Comparison of ENCODE assay signal across 9 cellular contexts in the genomic region with DNA sequence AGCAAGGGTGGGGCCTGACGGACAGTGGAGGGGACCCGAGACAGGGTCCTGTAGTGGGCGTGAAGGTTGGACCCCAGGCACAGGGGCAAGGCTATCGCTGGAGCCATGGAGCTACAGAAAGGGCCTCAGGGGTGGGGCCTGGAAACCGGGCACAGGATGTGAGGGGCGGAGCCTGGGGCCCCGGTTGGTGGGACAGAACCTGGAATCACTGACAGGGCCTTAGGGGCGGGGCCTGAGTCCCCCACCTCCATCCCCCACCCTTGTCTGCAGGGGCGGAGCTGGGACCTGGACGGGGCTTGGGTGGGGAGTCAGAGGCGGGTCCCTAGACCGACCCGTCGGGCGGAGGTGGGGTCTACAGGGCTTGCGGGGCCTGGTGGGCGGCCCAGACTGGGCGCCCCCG. TPM values are rescaled to one million over a fixed set of nuclear protein-coding genes. Genes with fewer than 3 reads are reported as not detected.
DNase-seq lines count a peak whose midpoint lies in the region; ATAC-seq and TF ChIP-seq lines count a peak whose summit lies in the region.
"Had no signal": no experiment of that assay in that cellular context is flagged by ENCODE, and none has a peak within 500 bp of the region (broad histone marks: within the 10 kb centered on the region; RNA-seq: fewer than 3 reads in every experiment).

No MANE protein-coding gene starts in this region.

- H2BK5ac ChIP-seq in mesendoderm (ENCODE audit: low read length), result peak overlapping the region; percentile 45

- H3K18ac ChIP-seq in mesendoderm (ENCODE audit: low read length), result peak overlapping the region; percentile 82

- intact Hi-C loops in CD4-positive, alpha-beta T cell (cut with DNase I, micrococcal nuclease), result no loop called here
- intact Hi-C loops in upper lobe of right lung (cut with DNase I), result no loop called here

- H3K4me1 ChIP-seq in mesendoderm (ENCODE audit: control insufficient read depth, low read depth, low read length) (peaks cover 3% of the 10 kb centered on the region), upper lobe of right lung (peaks cover 13% of the 10 kb centered on the region)

- no peaks in the 10 kb centered on the region for H3K79me2 ChIP-seq in mesendoderm (ENCODE audit: control insufficient read depth, insufficient read depth, low read length)

- H3K27ac Mint-ChIP-seq in CD4-positive, alpha-beta T cell, result peak overlapping the region; percentile 63

- H3K4me2 ChIP-seq in mesendoderm (ENCODE audit: low read length), result no peak overlapping the region

- H3K79me1 ChIP-seq in mesendoderm (ENCODE audit: low read length), result no peaks in the 10 kb centered on the region

- H3K23ac ChIP-seq in mesendoderm (ENCODE audit: low read length), result no peak overlapping the region

- no peak overlapping the region for H3K4me3 ChIP-seq in mesendoderm (ENCODE audit: low read length)
- peak overlapping the region; percentile 48 for H3K4me3 ChIP-seq in upper lobe of right lung
- H3K4me3 ChIP-seq: GM12878 had no signal

- peak overlapping the region; percentile 23 for H3K27ac ChIP-seq in CD4-positive, alpha-beta T cell (ENCODE audit: low read depth, low read length)
- peak overlapping the region; percentile 21 for H3K27ac ChIP-seq in mesendoderm (ENCODE audit: low read depth, low read length)
- H3K27ac ChIP-seq in upper lobe of right lung, result peak overlapping the region; percentile 68

- H4K8ac ChIP-seq in mesendoderm (ENCODE audit: low read depth, low read length), result no peak overlapping the region

- H3K9ac ChIP-seq in mesendoderm (ENCODE audit: low read length), result peak overlapping the region; percentile 66

- no peak overlapping the region for H2BK15ac ChIP-seq in mesendoderm (replicated peaks; ENCODE audit: low read depth)

- peak overlapping the region; percentile 54 for H3K4me3 Mint-ChIP-seq in CD4-positive, alpha-beta T cell

- H3K36me3 ChIP-seq in mesendoderm (ENCODE audit: control insufficient read depth, insufficient read depth, low read length), result no peaks in the 10 kb centered on the region
- H3K36me3 ChIP-seq in upper lobe of right lung, result peaks cover 16% of the 10 kb centered on the region

- no peak for TF ChIP-seq CTCF in CD4-positive, alpha-beta T cell (IDR thresholded peaks at IDR 0.05)
- no peak for TF ChIP-seq CTCF in upper lobe of right lung (IDR thresholded peaks at IDR 0.05)

- no peaks in the 10 kb centered on the region for H3K27me3 Mint-ChIP-seq in CD4-positive, alpha-beta T cell

- H4K5ac ChIP-seq in mesendoderm (ENCODE audit: low read length), result no peak overlapping the region

- no CpG with 5 or more reads among the region's 19 CpGs for WGBS in mesendoderm (ENCODE audit: extremely low coverage, insufficient coverage, low lambda C conversion rate)

- CTCF ChIA-PET in CD4-positive, alpha-beta T cell (lab: Charles Lee), result interaction anchor here (0.9 to 1.8 kb wide), 2 partner anchors 54 to 94 kb away, joined by 3 to 4 read pairs; a partner anchor contains a TSS

- H3K27me3 ChIP-seq in CD4-positive, alpha-beta T cell (ENCODE audit: control insufficient read depth, insufficient read depth, low read length), result no peaks in the 10 kb centered on the region
- H3K27me3 ChIP-seq in mesendoderm (ENCODE audit: insufficient read depth, low read length, poor library complexity), result no peaks in the 10 kb centered on the region
- H3K27me3 ChIP-seq in upper lobe of right lung, result no peaks in the 10 kb centered on the region

- POLR2A ChIA-PET in CD4-positive, alpha-beta T cell (lab: Charles Lee), result interaction anchor here (0.6 to 3.2 kb wide), 6 partner anchors 8 to 53 kb away, joined by 3 to 20 read pairs (median 4); a partner anchor contains a TSS

- H3K36me3 Mint-ChIP-seq in CD4-positive, alpha-beta T cell (ENCODE audit: low read depth), result peaks cover 12% of the 10 kb centered on the region

- H2BK120ac ChIP-seq in mesendoderm (ENCODE audit: low read depth, low read length), result no peak overlapping the region

- ATAC-seq in CD4-positive, alpha-beta T cell (ENCODE audit: poor library complexity), result no peak
- ATAC-seq in upper lobe of right lung, result peak; percentile 86
- ATAC-seq: GM12878 had no signal

- peaks cover 39% of the 10 kb centered on the region for H3K4me1 Mint-ChIP-seq in CD4-positive, alpha-beta T cell (ENCODE audit: low read depth)

- H3K4ac ChIP-seq in mesendoderm (ENCODE audit: low read depth, low read length), result peak overlapping the region; percentile 91

- H3K56ac ChIP-seq in mesendoderm (ENCODE audit: low read length), result peak overlapping the region; percentile 73

- DNase-seq in CD4-positive, alpha-beta T cell, result no peak
- peak; percentile 52 for DNase-seq in NCI-H526 treated with DMSO at 0.1 percent for 48 hours (lab: John Stamatoyannopoulos, UW)
- peak; percentile 14 for DNase-seq in effector CD8-positive, alpha-beta T cell (lab: John Stamatoyannopoulos, UW)
- peak; percentile 98 for DNase-seq in mesendoderm
- DNase-seq in upper lobe of right lung, result peak; percentile 87
- DNase-seq in NCI-H1417 treated with DMSO at 0.1 percent for 48 hours (lab: John Stamatoyannopoulos, UW), result no peak
- DNase-seq in NOMO-1 (lab: John Stamatoyannopoulos, UW; ENCODE audit: unreplicated experiment in 2 of 2), result no peak
- DNase-seq in T1000 (lab: John Stamatoyannopoulos, UW), result no peak

- no peak overlapping the region for H2AK5ac ChIP-seq in mesendoderm (ENCODE audit: low read length)

- H3K9me3 Mint-ChIP-seq in CD4-positive, alpha-beta T cell, result no peaks in the 10 kb centered on the region

- H3K9me3 ChIP-seq in CD4-positive, alpha-beta T cell (ENCODE audit: control insufficient read depth, low read length), result no peaks in the 10 kb centered on the region
- no peaks in the 10 kb centered on the region for H3K9me3 ChIP-seq in upper lobe of right lung

RNA-seq across cellular contexts. Expression of a gene that starts 26.0 kb away (rescaled TPM):
- total RNA-seq in CD4-positive, alpha-beta T cell, result 10 to 100 TPM; 84.9 to 85.0 TPM
- polyA plus RNA-seq in mesendoderm (2013, experiment 1 of 2), result 41.4 TPM
- polyA plus RNA-seq in mesendoderm (2013, experiment 2 of 2), result 40.1 TPM
- 35.1 TPM for total RNA-seq in upper lobe of right lung

RNA-seq across cellular contexts. Expression of a gene that starts 27.8 kb away (rescaled TPM):
- total RNA-seq in CD4-positive, alpha-beta T cell, result 10 to 100 TPM; 14.6 to 16.3 TPM
- polyA plus RNA-seq in mesendoderm (2013, experiment 1 of 2), result 7.7 TPM
- 7.4 TPM for polyA plus RNA-seq in mesendoderm (2013, experiment 2 of 2)
- 17.8 TPM for total RNA-seq in upper lobe of right lung

RNA-seq across cellular contexts. Expression of a gene that starts 40.1 kb away (rescaled TPM):
- total RNA-seq in CD4-positive, alpha-beta T cell, result not detected
- polyA plus RNA-seq in mesendoderm (2013, experiment 1 of 2), result 0.21 TPM
- polyA plus RNA-seq in mesendoderm (2013, experiment 2 of 2), result 0.25 TPM
- total RNA-seq in upper lobe of right lung, result 2.8 TPM
- total RNA-seq: GM12878 had no signal

RNA-seq across cellular contexts. Expression of a gene that starts 49.6 kb away (rescaled TPM):
- not detected for total RNA-seq in CD4-positive, alpha-beta T cell
- not detected for polyA plus RNA-seq in mesendoderm (2013, experiment 1 of 2)
- polyA plus RNA-seq in mesendoderm (2013, experiment 2 of 2), result not detected
- not detected for total RNA-seq in upper lobe of right lung
- total RNA-seq: GM12878 had no signal
- polyA plus RNA-seq: GM12878 had no signal

RNA-seq across cellular contexts. Expression of a gene that starts 53.3 kb away (rescaled TPM):
- 10 to 100 TPM; 25.0 to 26.7 TPM for total RNA-seq in CD4-positive, alpha-beta T cell
- 6.1 TPM for polyA plus RNA-seq in mesendoderm (2013, experiment 1 of 2)
- 5.8 TPM for polyA plus RNA-seq in mesendoderm (2013, experiment 2 of 2)
- total RNA-seq in upper lobe of right lung, result 16.2 TPM

Comparison
In these comparisons a context has a peak if more than half of its experiments do, and no peak if none do; other contexts are left out.
1. DNase-seq: peak in NCI-H526 treated with DMSO at 0.1 percent for 48 hours (single experiment), effector CD8-positive, alpha-beta T cell (single experiment), mesendoderm (single experiment) and upper lobe of right lung (single experiment); none in CD4-positive, alpha-beta T cell (0 of 10), NCI-H1417 treated with DMSO at 0.1 percent for 48 hours (single experiment), NOMO-1 (0 of 2) and T1000 (single experiment).
2. Peak in every context shown above with its lines, with median percentiles within 50 percentile points of each other: H3K27ac ChIP-seq.